In the genomic region with DNA sequence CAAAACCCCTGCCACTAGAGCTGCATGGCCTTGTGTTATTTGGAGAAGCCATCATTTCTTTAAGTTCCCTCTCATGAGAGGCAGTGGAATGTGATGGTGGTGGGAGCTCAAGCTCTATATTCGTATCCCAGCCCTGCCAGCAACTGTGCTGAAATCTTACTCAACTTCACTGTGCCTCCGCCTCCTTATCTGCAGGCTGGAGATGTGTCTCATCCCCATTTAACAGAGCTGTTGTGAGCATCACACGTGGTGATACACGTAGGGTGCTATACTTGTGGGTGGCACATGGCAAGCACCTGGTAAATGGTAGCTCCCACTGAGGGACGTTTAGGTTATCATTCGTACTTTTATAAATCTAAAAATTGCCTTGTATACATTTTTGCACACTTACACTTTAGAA, we compare ENCODE assay signal across 16 cellular contexts. TPM values are rescaled to one million over a fixed set of nuclear protein-coding genes. Genes with fewer than 3 reads are reported as not detected.
DNase-seq lines count a peak whose midpoint lies in the region; ATAC-seq and TF ChIP-seq lines count a peak whose summit lies in the region.
"Had no signal": no experiment of that assay in that cellular context is flagged by ENCODE, and none has a peak within 500 bp of the region (broad histone marks: within the 10 kb centered on the region; RNA-seq: fewer than 3 reads in every experiment).

No MANE protein-coding gene starts in this region.

- no peak for TF ChIP-seq CTCF in activated CD8-positive, alpha-beta T cell treated with anti-CD3 and anti-CD28 coated beads for 36 hours (IDR thresholded peaks at IDR 0.05)
- no peak for TF ChIP-seq CTCF in CD4-positive, alpha-beta T cell (IDR thresholded peaks at IDR 0.05)

- H3K9me3 ChIP-seq in CD4-positive, alpha-beta T cell (ENCODE audit: control insufficient read depth, low read length): no peaks in the 10 kb centered on the region
- H3K9me3 ChIP-seq in naive thymus-derived CD4-positive, alpha-beta T cell (ENCODE audit: control insufficient read depth in 2 of 3, low read length in 3 of 3): no peaks in the 10 kb centered on the region
- H3K9me3 ChIP-seq: adrenal gland, mucosa of descending colon, neutrophil had no signal

- POLR2A ChIA-PET in activated CD8-positive, alpha-beta T cell treated with anti-CD3 and anti-CD28 coated beads for 36 hours (lab: Charles Lee): interaction anchor here (0.9 to 2.2 kb wide), 6 partner anchors 12 to 156 kb away, joined by 3 to 7 read pairs (median 4); a partner anchor contains a TSS
- POLR2A ChIA-PET in activated CD8-positive, alpha-beta T cell treated with anti-CD3 and anti-CD28 coated beads, Interleukin-2, amount 10 ng/mL, durations not matched to agents 7 days and 5 days (lab: Charles Lee): no interaction called here
- POLR2A ChIA-PET in CD4-positive, alpha-beta T cell (lab: Charles Lee): interaction anchor here (1.4 to 3.1 kb wide), 3 partner anchors 13 to 157 kb away, joined by 3 to 13 read pairs (median 5); no protein-coding TSS in a partner anchor
- POLR2A ChIA-PET in naive thymus-derived CD4-positive, alpha-beta T cell (lab: Charles Lee): no interaction called here

- no peak overlapping the region for H3K27ac ChIP-seq in CD4-positive, alpha-beta T cell (ENCODE audit: low read depth, low read length)
- peak overlapping the region; percentile 28 for H3K27ac ChIP-seq in naive thymus-derived CD4-positive, alpha-beta T cell (ENCODE audit: low read depth, low read length)
- H3K27ac ChIP-seq: adrenal gland, neutrophil had no signal

- ATAC-seq in activated CD8-positive, alpha-beta T cell treated with anti-CD3 and anti-CD28 coated beads for 36 hours: peak; percentile 15
- ATAC-seq in activated CD8-positive, alpha-beta T cell treated with anti-CD3 and anti-CD28 coated beads, Interleukin-2, amount 10 ng/mL, durations not matched to agents 7 days and 5 days: no peak
- ATAC-seq in CD4-positive, alpha-beta T cell (ENCODE audit: poor library complexity): no peak
- ATAC-seq in activated naive CD4-positive, alpha-beta T cell treated with anti-CD3 and anti-CD28 coated beads, Interleukin-2, amount 50 U/mL, for 72 hours: no peak
- peak; percentile 58 for ATAC-seq in naive thymus-derived CD4-positive, alpha-beta T cell
- no peak for ATAC-seq in HG03520 (IDR thresholded peaks at IDR 0.05; ENCODE audit: unreplicated experiment)
- no peak for ATAC-seq in HG03025 (IDR thresholded peaks at IDR 0.05; ENCODE audit: low FRiP score, unreplicated experiment)
- ATAC-seq: left ventricle myocardium superior, mucosa of descending colon had no signal

- H3K4me1 ChIP-seq in naive thymus-derived CD4-positive, alpha-beta T cell (ENCODE audit: control insufficient read depth in 2 of 2, insufficient read depth in 2 of 2, low read length in 2 of 2): peaks cover 31 to 63% of the 10 kb centered on the region in 2 donors

- no peaks in the 10 kb centered on the region for H3K9me3 Mint-ChIP-seq in activated CD8-positive, alpha-beta T cell treated with anti-CD3 and anti-CD28 coated beads for 36 hours
- no peaks in the 10 kb centered on the region for H3K9me3 Mint-ChIP-seq in activated CD8-positive, alpha-beta T cell treated with anti-CD3 and anti-CD28 coated beads, Interleukin-2, amount 10 ng/mL, durations not matched to agents 7 days and 5 days (ENCODE audit: insufficient read depth)
- H3K9me3 Mint-ChIP-seq in CD4-positive, alpha-beta T cell: no peaks in the 10 kb centered on the region
- H3K9me3 Mint-ChIP-seq in activated naive CD4-positive, alpha-beta T cell treated with anti-CD3 and anti-CD28 coated beads, Interleukin-2, amount 50 U/mL, for 72 hours: no peaks in the 10 kb centered on the region
- H3K9me3 Mint-ChIP-seq in naive thymus-derived CD4-positive, alpha-beta T cell: no peaks in the 10 kb centered on the region
- H3K9me3 Mint-ChIP-seq: CD14-positive monocyte, HFFc6 had no signal

- DNase-seq in activated CD8-positive, alpha-beta T cell treated with anti-CD3 and anti-CD28 coated beads for 36 hours: peak; percentile 60
- no peak for DNase-seq in activated CD8-positive, alpha-beta T cell treated with anti-CD3 and anti-CD28 coated beads, Interleukin-2, amount 10 ng/mL, durations not matched to agents 7 days and 5 days
- DNase-seq in CD4-positive, alpha-beta T cell: no peak
- no peak for DNase-seq in activated naive CD4-positive, alpha-beta T cell treated with anti-CD3 and anti-CD28 coated beads, Interleukin-2, amount 50 U/mL, for 72 hours (ENCODE audit: low spot score in 2 of 2)
- no peak for DNase-seq in naive thymus-derived CD4-positive, alpha-beta T cell
- DNase-seq in NK-92 treated with Interleukin-12 subunit alpha and Interleukin-12 subunit beta, amount 100 ng/mL, for 24 hours (lab: John Stamatoyannopoulos, UW): no peak
- DNase-seq: HFFc6, left ventricle myocardium superior, mucosa of descending colon, NCI-H69 had no signal

- H3K27ac Mint-ChIP-seq in activated CD8-positive, alpha-beta T cell treated with anti-CD3 and anti-CD28 coated beads for 36 hours: peak overlapping the region; percentile 50
- no peak overlapping the region for H3K27ac Mint-ChIP-seq in activated CD8-positive, alpha-beta T cell treated with anti-CD3 and anti-CD28 coated beads, Interleukin-2, amount 10 ng/mL, durations not matched to agents 7 days and 5 days
- peak overlapping the region; percentile 91 for H3K27ac Mint-ChIP-seq in CD4-positive, alpha-beta T cell
- H3K27ac Mint-ChIP-seq in activated naive CD4-positive, alpha-beta T cell treated with anti-CD3 and anti-CD28 coated beads, Interleukin-2, amount 50 U/mL, for 72 hours: peak overlapping the region; percentile 27 to 90
- H3K27ac Mint-ChIP-seq in naive thymus-derived CD4-positive, alpha-beta T cell: peak overlapping the region in 7 of 9 donors; percentile 52 to 92 (median 76)
- H3K27ac Mint-ChIP-seq: HFFc6 had no signal

- H3K36me3 ChIP-seq in naive thymus-derived CD4-positive, alpha-beta T cell (ENCODE audit: control insufficient read depth in 2 of 3, insufficient read depth in 3 of 3, low read length in 3 of 3): no peaks in the 10 kb centered on the region
- H3K36me3 ChIP-seq: adrenal gland had no signal

- CTCF ChIA-PET in activated CD8-positive, alpha-beta T cell treated with anti-CD3 and anti-CD28 coated beads for 36 hours (lab: Charles Lee): interaction anchor here (0.7 to 1.4 kb wide), 2 partner anchors 45 to 147 kb away, joined by 3 read pairs; no protein-coding TSS in a partner anchor
- CTCF ChIA-PET in activated CD8-positive, alpha-beta T cell treated with anti-CD3 and anti-CD28 coated beads, Interleukin-2, amount 10 ng/mL, durations not matched to agents 7 days and 5 days (lab: Charles Lee): no interaction called here
- CTCF ChIA-PET in CD4-positive, alpha-beta T cell (lab: Charles Lee): interaction anchor here (0.6 to 1.7 kb wide), 3 partner anchors 14 to 147 kb away, joined by 3 read pairs; no protein-coding TSS in a partner anchor
- CTCF ChIA-PET in naive thymus-derived CD4-positive, alpha-beta T cell (lab: Charles Lee): interaction anchor here (0.6 kb wide), 1 partner anchor 666 kb away, joined by 3 read pairs; no protein-coding TSS in a partner anchor

- H3K4me1 Mint-ChIP-seq in activated CD8-positive, alpha-beta T cell treated with anti-CD3 and anti-CD28 coated beads for 36 hours (ENCODE audit: low read depth): peaks cover 74% of the 10 kb centered on the region
- peaks cover 44% of the 10 kb centered on the region for H3K4me1 Mint-ChIP-seq in activated CD8-positive, alpha-beta T cell treated with anti-CD3 and anti-CD28 coated beads, Interleukin-2, amount 10 ng/mL, durations not matched to agents 7 days and 5 days (ENCODE audit: low read depth)
- peaks cover 85% of the 10 kb centered on the region for H3K4me1 Mint-ChIP-seq in CD4-positive, alpha-beta T cell (ENCODE audit: low read depth)
- peaks cover 55 to 94% (median 82%) of the 10 kb centered on the region in 7 donors for H3K4me1 Mint-ChIP-seq in naive thymus-derived CD4-positive, alpha-beta T cell

- intact Hi-C loops in activated CD8-positive, alpha-beta T cell treated with anti-CD3 and anti-CD28 coated beads for 36 hours (cut with micrococcal nuclease): no loop called here
- intact Hi-C loops in CD4-positive, alpha-beta T cell (cut with DNase I, micrococcal nuclease): loop anchor here in 1 of 2 experiments (5.0 kb wide), 2 partner anchors 42 to 1087 kb away; a partner anchor contains a TSS
- intact Hi-C loops in naive thymus-derived CD4-positive, alpha-beta T cell (cut with micrococcal nuclease): loop anchor here (5.0 kb wide), 3 partner anchors 42 to 147 kb away; a partner anchor contains a TSS

- no peaks in the 10 kb centered on the region for H3K36me3 Mint-ChIP-seq in activated CD8-positive, alpha-beta T cell treated with anti-CD3 and anti-CD28 coated beads for 36 hours (ENCODE audit: low read depth)
- H3K36me3 Mint-ChIP-seq in activated CD8-positive, alpha-beta T cell treated with anti-CD3 and anti-CD28 coated beads, Interleukin-2, amount 10 ng/mL, durations not matched to agents 7 days and 5 days (ENCODE audit: low read depth): peaks cover 25% of the 10 kb centered on the region
- H3K36me3 Mint-ChIP-seq in CD4-positive, alpha-beta T cell (ENCODE audit: low read depth): peaks cover 25% of the 10 kb centered on the region
- H3K36me3 Mint-ChIP-seq in activated naive CD4-positive, alpha-beta T cell treated with anti-CD3 and anti-CD28 coated beads, Interleukin-2, amount 50 U/mL, for 72 hours: no peaks in the 10 kb centered on the region
- H3K36me3 Mint-ChIP-seq in naive thymus-derived CD4-positive, alpha-beta T cell: peaks cover 0 to 13% (median 0%) of the 10 kb centered on the region in 5 donors

- H3K27me3 Mint-ChIP-seq in activated CD8-positive, alpha-beta T cell treated with anti-CD3 and anti-CD28 coated beads for 36 hours: no peaks in the 10 kb centered on the region
- H3K27me3 Mint-ChIP-seq in activated CD8-positive, alpha-beta T cell treated with anti-CD3 and anti-CD28 coated beads, Interleukin-2, amount 10 ng/mL, durations not matched to agents 7 days and 5 days (ENCODE audit: low read depth): no peaks in the 10 kb centered on the region
- no peaks in the 10 kb centered on the region for H3K27me3 Mint-ChIP-seq in CD4-positive, alpha-beta T cell
- H3K27me3 Mint-ChIP-seq in naive thymus-derived CD4-positive, alpha-beta T cell: no peaks in the 10 kb centered on the region

- H3K4me3 Mint-ChIP-seq in activated CD8-positive, alpha-beta T cell treated with anti-CD3 and anti-CD28 coated beads for 36 hours: no peak overlapping the region
- H3K4me3 Mint-ChIP-seq in activated CD8-positive, alpha-beta T cell treated with anti-CD3 and anti-CD28 coated beads, Interleukin-2, amount 10 ng/mL, durations not matched to agents 7 days and 5 days: no peak overlapping the region
- peak overlapping the region; percentile 4 for H3K4me3 Mint-ChIP-seq in CD4-positive, alpha-beta T cell
- H3K4me3 Mint-ChIP-seq in naive thymus-derived CD4-positive, alpha-beta T cell: peak overlapping the region in 1 of 10 donors; percentile 27
- H3K4me3 Mint-ChIP-seq: CD14-positive monocyte, HFFc6 had no signal

- H3K27me3 ChIP-seq in CD4-positive, alpha-beta T cell (ENCODE audit: control insufficient read depth, insufficient read depth, low read length): no peaks in the 10 kb centered on the region
- no peaks in the 10 kb centered on the region for H3K27me3 ChIP-seq in naive thymus-derived CD4-positive, alpha-beta T cell (ENCODE audit: control insufficient read depth in 2 of 2, insufficient read depth in 2 of 2, low read length in 2 of 2)
- H3K27me3 ChIP-seq: adrenal gland, neutrophil had no signal

- H3K4me3 ChIP-seq in naive thymus-derived CD4-positive, alpha-beta T cell (ENCODE audit: low read length): no peak overlapping the region
- H3K4me3 ChIP-seq: adrenal gland, mucosa of descending colon, smooth muscle cell had no signal

RNA-seq across cellular contexts. Expression of a gene that starts 23.1 kb away (rescaled TPM):
- 10 to 100 TPM; 42.6 to 45.2 TPM for total RNA-seq in activated CD8-positive, alpha-beta T cell treated with anti-CD3 and anti-CD28 coated beads for 36 hours
- total RNA-seq in activated CD8-positive, alpha-beta T cell treated with anti-CD3 and anti-CD28 coated beads, Interleukin-2, amount 10 ng/mL, durations not matched to agents 7 days and 5 days: 10 to 100 TPM; 62.9 to 63.3 TPM
- 100 to 1,000 TPM; 110 to 111 TPM for total RNA-seq in CD4-positive, alpha-beta T cell
- total RNA-seq in activated naive CD4-positive, alpha-beta T cell treated with anti-CD3 and anti-CD28 coated beads, Interleukin-2, amount 50 U/mL, for 72 hours: 10 to 100 TPM; 57.7 to 63.2 TPM
- total RNA-seq in naive thymus-derived CD4-positive, alpha-beta T cell: 100 to 1,000 TPM in 4 of 5 experiments, 10 to 100 TPM in 1; 67.4 to 165 (median 146) TPM
- 100 to 1,000 TPM; 102 to 119 TPM for polyA plus RNA-seq in naive thymus-derived CD4-positive, alpha-beta T cell

Comparison
In these comparisons a context has a peak if more than half of its experiments do, and no peak if none do; other contexts are left out.
1. ATAC-seq: peak in activated CD8-positive, alpha-beta T cell treated with anti-CD3 and anti-CD28 coated beads for 36 hours (single experiment) and naive thymus-derived CD4-positive, alpha-beta T cell (single experiment); none in activated CD8-positive, alpha-beta T cell treated with anti-CD3 and anti-CD28 coated beads, Interleukin-2, amount 10 ng/mL, durations not matched to agents 7 days and 5 days (single experiment), CD4-positive, alpha-beta T cell (single experiment), activated naive CD4-positive, alpha-beta T cell treated with anti-CD3 and anti-CD28 coated beads, Interleukin-2, amount 50 U/mL, for 72 hours (0 of 2), HG03520 (single experiment) and HG03025 (single experiment).
2. POLR2A ChIA-PET loops: an anchor here in activated CD8-positive, alpha-beta T cell treated with anti-CD3 and anti-CD28 coated beads for 36 hours (0.9 to 2.2 kb wide) and CD4-positive, alpha-beta T cell (1.4 to 3.1 kb wide); none called in activated CD8-positive, alpha-beta T cell treated with anti-CD3 and anti-CD28 coated beads, Interleukin-2, amount 10 ng/mL, durations not matched to agents 7 days and 5 days and naive thymus-derived CD4-positive, alpha-beta T cell.